35 cellular contexts compared by ENCODE assay signal in the genomic region with DNA sequence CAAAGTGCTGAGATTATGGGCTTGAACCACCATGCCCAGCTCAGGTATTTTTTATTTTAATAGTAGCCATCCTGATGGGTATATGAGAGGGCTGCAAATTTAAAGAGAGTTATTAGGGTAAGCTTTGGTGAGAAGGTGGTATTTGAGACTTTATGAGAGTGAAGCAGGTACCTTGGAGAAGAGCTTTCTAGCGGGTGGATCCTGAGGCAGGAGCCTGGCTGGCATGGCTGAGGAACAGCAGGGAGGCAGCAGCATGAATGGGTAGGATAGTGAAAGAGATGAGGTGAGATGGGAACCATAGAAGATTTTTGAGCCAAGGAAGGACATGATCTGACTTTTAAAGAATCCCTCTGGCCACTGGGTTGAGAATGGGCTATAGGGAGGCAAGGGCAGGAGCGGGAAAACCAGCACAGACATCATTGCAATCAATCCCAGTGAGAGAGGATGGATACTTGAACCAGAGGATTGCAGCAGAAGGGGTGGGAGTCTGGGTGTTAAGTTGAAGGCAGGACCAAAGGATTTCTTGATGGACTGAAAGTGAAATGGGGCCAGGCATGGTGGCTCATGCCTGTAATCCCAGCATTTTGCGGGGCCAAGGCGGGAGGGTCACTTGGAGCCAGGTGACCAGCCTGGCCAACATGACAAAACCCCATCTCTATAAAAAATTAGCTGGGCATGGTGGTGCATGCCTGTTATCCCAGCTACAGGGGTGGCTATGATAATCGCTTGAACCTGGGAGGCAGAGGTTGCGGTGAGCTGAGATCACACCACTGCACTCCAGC. TPM values are rescaled to one million over a fixed set of nuclear protein-coding genes. Genes with fewer than 3 reads are reported as not detected.
"Had no signal": no experiment of that assay in that cellular context is flagged by ENCODE, and none has a peak within 500 bp of the region (broad histone marks: within the 10 kb centered on the region; RNA-seq: fewer than 3 reads in every experiment).

No MANE protein-coding gene starts in this region.

- H3K27me3 ChIP-seq: adrenal gland, body of pancreas, colonic mucosa, foreskin keratinocyte, gastrocnemius medialis had no signal

- H3K4me3 Mint-ChIP-seq: activated CD4-positive, alpha-beta memory T cell treated with anti-CD3 and anti-CD28 coated beads for 36 hours; activated CD4-positive, alpha-beta T cell treated with anti-CD3 and anti-CD28 coated beads for 36 hours; activated CD4-positive, alpha-beta T cell treated with anti-CD3 and anti-CD28 coated beads, Interleukin-2, amount 10 ng/mL, durations not matched to agents 24 days and 14 days; activated CD8-positive, alpha-beta memory T cell treated with anti-CD3 and anti-CD28 coated beads, Interleukin-2, amount 10 ng/mL, durations not matched to agents 7 days and 5 days; activated CD8-positive, alpha-beta T cell treated with anti-CD3 and anti-CD28 coated beads, Interleukin-2, amount 10 ng/mL, durations not matched to agents 7 days and 5 days; activated naive CD4-positive, alpha-beta T cell treated with anti-CD3 and anti-CD28 coated beads for 36 hours; activated naive CD4-positive, alpha-beta T cell treated with anti-CD3 and anti-CD28 coated beads, Interleukin-2, amount 50 U/mL, for 24 hours; activated naive CD8-positive, alpha-beta T cell treated with anti-CD3 and anti-CD28 coated beads for 36 hours; activated naive CD8-positive, alpha-beta T cell treated with anti-CD3 and anti-CD28 coated beads, Interleukin-2, amount 50 U/mL, for 24 hours; activated T-helper 1 cell treated with anti-CD3 and anti-CD28 coated beads, Interleukin-12 subunit alpha, Interleukin-12 subunit beta, Interleukin-2, Interleukin-4 antibody, amounts not matched to agents 30 ng/mL and 10 ng/mL and 1 ng/mL, durations not matched to agents 14 hours and 24 hours and 36 hours; T-helper 17 cell; T-helper 2 cell treated with Interferon-gamma antibody and Interleukin-4, amounts not matched to agents 5 μg/mL and 100 μg/mL, for 36 hours had no signal

- H3K36me3 Mint-ChIP-seq: activated CD4-positive, alpha-beta memory T cell treated with anti-CD3 and anti-CD28 coated beads for 36 hours; activated CD8-positive, alpha-beta memory T cell treated with anti-CD3 and anti-CD28 coated beads, Interleukin-2, amount 10 ng/mL, durations not matched to agents 7 days and 5 days; activated naive CD4-positive, alpha-beta T cell treated with anti-CD3 and anti-CD28 coated beads, Interleukin-2, amount 50 U/mL, for 24 hours; activated naive CD8-positive, alpha-beta T cell treated with anti-CD3 and anti-CD28 coated beads for 36 hours had no signal

- H3K9me3 Mint-ChIP-seq: activated CD4-positive, alpha-beta memory T cell treated with anti-CD3 and anti-CD28 coated beads for 36 hours; activated CD4-positive, alpha-beta T cell treated with anti-CD3 and anti-CD28 coated beads, Interleukin-2, amount 10 ng/mL, durations not matched to agents 24 days and 14 days; activated naive CD4-positive, alpha-beta T cell treated with anti-CD3 and anti-CD28 coated beads for 36 hours; activated naive CD4-positive, alpha-beta T cell treated with anti-CD3 and anti-CD28 coated beads, Interleukin-2, amount 50 U/mL, for 24 hours; activated naive CD8-positive, alpha-beta T cell treated with anti-CD3 and anti-CD28 coated beads for 36 hours; activated naive CD8-positive, alpha-beta T cell treated with anti-CD3 and anti-CD28 coated beads, Interleukin-2, amount 50 U/mL, for 24 hours; activated T-helper 1 cell treated with anti-CD3 and anti-CD28 coated beads, Interleukin-12 subunit alpha, Interleukin-12 subunit beta, Interleukin-2, Interleukin-4 antibody, amounts not matched to agents 30 ng/mL and 10 ng/mL and 1 ng/mL, durations not matched to agents 14 hours and 24 hours and 36 hours; activated T-helper 2 cell treated with anti-CD3 and anti-CD28 coated beads, Interferon-gamma antibody, Interleukin-2, Interleukin-4, amounts not matched to agents 10 μg/mL and 5 μg/mL and 100 μg/mL, durations not matched to agents 14 hours and 24 hours and 36 hours; T-helper 2 cell treated with Interferon-gamma antibody and Interleukin-4, amounts not matched to agents 5 μg/mL and 100 μg/mL, for 36 hours had no signal

- H3K4me1 Mint-ChIP-seq: activated CD4-positive, alpha-beta T cell treated with anti-CD3 and anti-CD28 coated beads for 36 hours; activated CD4-positive, alpha-beta T cell treated with anti-CD3 and anti-CD28 coated beads, Interleukin-2, amount 10 ng/mL, durations not matched to agents 24 days and 14 days; activated CD8-positive, alpha-beta memory T cell treated with anti-CD3 and anti-CD28 coated beads, Interleukin-2, amount 10 ng/mL, durations not matched to agents 7 days and 5 days; activated naive CD4-positive, alpha-beta T cell treated with anti-CD3 and anti-CD28 coated beads, Interleukin-2, amount 50 U/mL, for 24 hours; activated naive CD8-positive, alpha-beta T cell treated with anti-CD3 and anti-CD28 coated beads for 36 hours; activated naive CD8-positive, alpha-beta T cell treated with anti-CD3 and anti-CD28 coated beads, Interleukin-2, amount 50 U/mL, for 24 hours; T-helper 17 cell had no signal

- H3K9me3 ChIP-seq: adrenal gland, body of pancreas, colonic mucosa, esophagus muscularis mucosa, gastrocnemius medialis had no signal

- H3K27ac Mint-ChIP-seq: activated CD4-positive, alpha-beta memory T cell treated with anti-CD3 and anti-CD28 coated beads for 36 hours; activated CD4-positive, alpha-beta T cell treated with anti-CD3 and anti-CD28 coated beads for 36 hours; activated CD4-positive, alpha-beta T cell treated with anti-CD3 and anti-CD28 coated beads, Interleukin-2, amount 10 ng/mL, durations not matched to agents 24 days and 14 days; activated CD8-positive, alpha-beta memory T cell treated with anti-CD3 and anti-CD28 coated beads, Interleukin-2, amount 10 ng/mL, durations not matched to agents 7 days and 5 days; activated CD8-positive, alpha-beta T cell treated with anti-CD3 and anti-CD28 coated beads, Interleukin-2, amount 10 ng/mL, durations not matched to agents 7 days and 5 days; activated naive CD4-positive, alpha-beta T cell treated with anti-CD3 and anti-CD28 coated beads for 36 hours; activated naive CD4-positive, alpha-beta T cell treated with anti-CD3 and anti-CD28 coated beads, Interleukin-2, amount 50 U/mL, for 24 hours; activated naive CD8-positive, alpha-beta T cell treated with anti-CD3 and anti-CD28 coated beads for 36 hours; activated naive CD8-positive, alpha-beta T cell treated with anti-CD3 and anti-CD28 coated beads, Interleukin-2, amount 50 U/mL, for 24 hours; activated T-helper 1 cell treated with anti-CD3 and anti-CD28 coated beads, Interleukin-12 subunit alpha, Interleukin-12 subunit beta, Interleukin-2, Interleukin-4 antibody, amounts not matched to agents 30 ng/mL and 10 ng/mL and 1 ng/mL, durations not matched to agents 14 hours and 24 hours and 36 hours; activated T-helper 2 cell treated with anti-CD3 and anti-CD28 coated beads, Interferon-gamma antibody, Interleukin-2, Interleukin-4, amounts not matched to agents 10 μg/mL and 5 μg/mL and 100 μg/mL, durations not matched to agents 14 hours and 24 hours and 36 hours; T-helper 17 cell; T-helper 2 cell treated with Interferon-gamma antibody and Interleukin-4, amounts not matched to agents 5 μg/mL and 100 μg/mL, for 36 hours had no signal

- H3K36me3 ChIP-seq: adrenal gland, colonic mucosa, esophagus muscularis mucosa, gastrocnemius medialis had no signal

- ATAC-seq: activated CD4-positive, alpha-beta T cell treated with anti-CD3 and anti-CD28 coated beads for 36 hours; activated CD8-positive, alpha-beta memory T cell treated with anti-CD3 and anti-CD28 coated beads, Interleukin-2, amount 10 ng/mL, durations not matched to agents 7 days and 5 days; activated CD8-positive, alpha-beta T cell treated with anti-CD3 and anti-CD28 coated beads, Interleukin-2, amount 10 ng/mL, durations not matched to agents 7 days and 5 days; activated naive CD8-positive, alpha-beta T cell treated with anti-CD3 and anti-CD28 coated beads, Interleukin-2, amount 50 U/mL, for 24 hours; body of pancreas; foreskin keratinocyte; gastrocnemius medialis; T-helper 17 cell had no signal

- H3K27ac ChIP-seq: adrenal gland, body of pancreas, colonic mucosa, esophagus muscularis mucosa, foreskin keratinocyte, gastrocnemius medialis had no signal

- H3K4me3 ChIP-seq: adrenal gland, body of pancreas, colonic mucosa, esophagus muscularis mucosa, gastrocnemius medialis had no signal

- DNase-seq: activated CD4-positive, alpha-beta memory T cell treated with anti-CD3 and anti-CD28 coated beads for 36 hours; activated CD4-positive, alpha-beta T cell treated with anti-CD3 and anti-CD28 coated beads for 36 hours; activated CD4-positive, alpha-beta T cell treated with anti-CD3 and anti-CD28 coated beads, Interleukin-2, amount 10 ng/mL, durations not matched to agents 24 days and 14 days; activated CD4-positive, CD25-positive, alpha-beta regulatory T cell; activated CD4-positive, CD25-positive, alpha-beta regulatory T cell treated with anti-CD3 and anti-CD28 coated beads, Interleukin-2, amount 50 U/mL, for 72 hours; activated CD8-positive, alpha-beta memory T cell treated with anti-CD3 and anti-CD28 coated beads, Interleukin-2, amount 10 ng/mL, durations not matched to agents 7 days and 5 days; activated CD8-positive, alpha-beta memory T cell treated with anti-CD3 and anti-CD28 coated beads, Interleukin-2, amount 50 U/mL, for 4 hours; activated CD8-positive, alpha-beta T cell treated with anti-CD3 and anti-CD28 coated beads, Interleukin-2, amount 10 ng/mL, durations not matched to agents 7 days and 5 days; activated effector memory CD4-positive, alpha-beta T cell treated with anti-CD3 and anti-CD28 coated beads, Interleukin-2, amount 50 U/mL, for 16 hours; activated naive CD4-positive, alpha-beta T cell treated with anti-CD3 and anti-CD28 coated beads for 36 hours; activated naive CD8-positive, alpha-beta T cell treated with anti-CD3 and anti-CD28 coated beads for 36 hours; activated naive CD8-positive, alpha-beta T cell treated with anti-CD3 and anti-CD28 coated beads, Interleukin-2, amount 50 U/mL, for 24 hours; activated T-cell treated with anti-CD3 and anti-CD28 coated beads, Interleukin-2, amount 50 U/mL, for 1 hour; activated T-cell treated with anti-CD3 and anti-CD28 coated beads, Interleukin-2, amount 50 U/mL, for 48 hours; adrenal gland; amygdala; aorta; body of pancreas; central memory CD4-positive, alpha-beta T cell; cerebellar nuclear complex; colonic mucosa; effector memory CD4-positive, alpha-beta T cell; erythroblast; foreskin keratinocyte; gastrocnemius medialis; T-helper 1 cell; T-helper 17 cell; T1000 had no signal

- H3K4me1 ChIP-seq: adrenal gland, body of pancreas, colonic mucosa, esophagus muscularis mucosa, foreskin keratinocyte, gastrocnemius medialis had no signal

RNA-seq across cellular contexts. Expression of a gene that starts 5.7 kb away (rescaled TPM):
- total RNA-seq: activated CD4-positive, alpha-beta memory T cell treated with anti-CD3 and anti-CD28 coated beads for 36 hours; activated CD4-positive, alpha-beta T cell treated with anti-CD3 and anti-CD28 coated beads for 36 hours; activated CD4-positive, alpha-beta T cell treated with anti-CD3 and anti-CD28 coated beads, Interleukin-2, amount 10 ng/mL, durations not matched to agents 24 days and 14 days; activated CD8-positive, alpha-beta memory T cell treated with anti-CD3 and anti-CD28 coated beads for 36 hours; activated CD8-positive, alpha-beta memory T cell treated with anti-CD3 and anti-CD28 coated beads, Interleukin-2, amount 10 ng/mL, durations not matched to agents 7 days and 5 days; activated CD8-positive, alpha-beta T cell treated with anti-CD3 and anti-CD28 coated beads, Interleukin-2, amount 10 ng/mL, durations not matched to agents 7 days and 5 days; activated naive CD4-positive, alpha-beta T cell treated with anti-CD3 and anti-CD28 coated beads for 36 hours; activated naive CD8-positive, alpha-beta T cell treated with anti-CD3 and anti-CD28 coated beads for 36 hours; activated T-helper 1 cell treated with anti-CD3 and anti-CD28 coated beads, Interleukin-12 subunit alpha, Interleukin-12 subunit beta, Interleukin-2, Interleukin-4 antibody, amounts not matched to agents 30 ng/mL and 10 ng/mL and 1 ng/mL, durations not matched to agents 14 hours and 24 hours and 36 hours; activated T-helper 2 cell treated with anti-CD3 and anti-CD28 coated beads, Interferon-gamma antibody, Interleukin-2, Interleukin-4, amounts not matched to agents 10 μg/mL and 5 μg/mL and 100 μg/mL, durations not matched to agents 14 hours and 24 hours and 36 hours; aorta; dermis microvascular lymphatic vessel endothelial cell; foreskin keratinocyte; T-helper 17 cell had no signal
- polyA plus RNA-seq: aorta, foreskin keratinocyte had no signal
